In the genomic region with DNA sequence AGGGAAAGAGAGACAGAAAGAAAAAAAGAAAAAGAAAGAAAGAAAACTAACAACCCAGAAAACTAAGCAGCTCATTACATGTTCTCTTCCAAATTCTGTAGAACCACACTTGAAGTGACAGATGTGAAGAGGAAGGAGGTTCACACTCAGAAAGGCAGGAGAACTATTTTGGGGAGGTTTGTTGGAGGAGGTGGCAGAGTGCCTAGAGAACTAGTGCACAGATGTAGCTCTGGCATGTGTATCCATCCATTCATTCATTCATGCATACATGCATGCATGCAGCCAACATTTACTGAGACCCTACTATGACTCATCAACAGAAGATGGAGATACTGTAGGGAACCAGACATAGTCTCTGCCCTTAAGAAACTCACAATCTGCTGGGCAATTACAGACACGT, we compare ENCODE assay signal across 22 cellular contexts.
DNase-seq lines count a peak whose midpoint lies in the region; ATAC-seq, FAIRE-seq and TF ChIP-seq lines count a peak whose summit lies in the region.
"Had no signal": no experiment of that assay in that cellular context is flagged by ENCODE, and none has a peak within 500 bp of the region (broad histone marks: within the 10 kb centered on the region; RNA-seq: fewer than 3 reads in every experiment).

No MANE protein-coding gene starts in this region.

- H3K36me3 ChIP-seq in endothelial cell of umbilical vein (ENCODE audit: control insufficient read depth in 2 of 2, extremely low read depth in 1 of 2, insufficient read depth in 2 of 2, low read length in 2 of 2): no peaks in the 10 kb centered on the region
- H3K36me3 ChIP-seq: BE2C; BLaER1 treated with 17β-estradiol and CSF1 and Interleukin-3, amounts not matched to agents 10 nM and 100 nM had no signal

- H3K79me2 ChIP-seq in endothelial cell of umbilical vein (ENCODE audit: control insufficient read depth, insufficient read depth, low read length): no peaks in the 10 kb centered on the region

- no peaks in the 10 kb centered on the region for H4K20me1 ChIP-seq in endothelial cell of umbilical vein (replicated peaks; ENCODE audit: control insufficient read depth, extremely low read depth, insufficient read depth, low read length)
- H4K20me1 ChIP-seq: BLaER1 treated with 17β-estradiol and CSF1 and Interleukin-3, amounts not matched to agents 10 nM and 100 nM had no signal

- H3K27me3 ChIP-seq in endothelial cell of umbilical vein (ENCODE audit: control insufficient read depth in 2 of 2, insufficient read depth in 2 of 2, low read length in 2 of 2): no peaks in the 10 kb centered on the region
- H3K27me3 ChIP-seq: BE2C; BLaER1 treated with 17β-estradiol and CSF1 and Interleukin-3, amounts not matched to agents 10 nM and 100 nM had no signal

- TF ChIP-seq CTCF in endothelial cell of umbilical vein (IDR thresholded peaks at IDR 0.05; ENCODE audit: extremely low read depth in 1 of 2, insufficient read depth in 1 of 2, low read depth in 1 of 2, low read length in 2 of 2): no peak

- H3K4me3 ChIP-seq in endothelial cell of umbilical vein (replicated peaks in 1 of 3; ENCODE audit: insufficient read depth in 1 of 3, low read depth in 1 of 3, low read length in 3 of 3): no peak overlapping the region
- H3K4me3 ChIP-seq: BLaER1 treated with 17β-estradiol and CSF1 and Interleukin-3, amounts not matched to agents 10 nM and 100 nM; GM12878; GM23248 had no signal

- no peak for FAIRE-seq in endothelial cell of umbilical vein (lab: Jason Lieb, UNC)
- FAIRE-seq: A204.1, D721Med, GM12878 had no signal

- H3K9ac ChIP-seq in endothelial cell of umbilical vein (replicated peaks; ENCODE audit: extremely low read depth, insufficient read depth, low read length): no peak overlapping the region
- H3K9ac ChIP-seq: BLaER1 treated with 17β-estradiol and CSF1 and Interleukin-3, amounts not matched to agents 10 nM and 100 nM; GM23248 had no signal

- ATAC-seq in left cardiac atrium: no peak
- no peak for ATAC-seq in HG03280 (IDR thresholded peaks at IDR 0.05; ENCODE audit: unreplicated experiment)
- ATAC-seq: GM12878, HCT116 had no signal

- dilution Hi-C loops in endothelial cell of umbilical vein (cut with MboI; ENCODE audit: extremely low pct_ligation_motif_present, low sequenced_read_pairs): no loop called here

- H3K4me1 ChIP-seq in endothelial cell of umbilical vein (ENCODE audit: control insufficient read depth, extremely low read depth, insufficient read depth, low read length): no peaks in the 10 kb centered on the region
- H3K4me1 ChIP-seq: BE2C had no signal

- intact Hi-C loops in endothelial cell of umbilical vein (cut with micrococcal nuclease): no loop called here
- intact Hi-C loops in left cardiac atrium (cut with DNase I): no loop called here

- no peak for TF ChIP-seq POLR2A in endothelial cell of umbilical vein (IDR thresholded peaks at IDR 0.05; ENCODE audit: low read depth, low read length)

- DNase-seq in DMS 273 (lab: John Stamatoyannopoulos, UW; ENCODE audit: unreplicated experiment) (peak; percentile 28), DMS 273 treated with DMSO at 0.1 percent for 48 hours (lab: John Stamatoyannopoulos, UW) (no peak), NCI-H1694 treated with DMSO at 0.1 percent for 48 hours (lab: John Stamatoyannopoulos, UW) (peak; percentile 42), endothelial cell of umbilical vein (ENCODE audit: low read depth, low spot score) (no peak), occipital lobe (lab: John Stamatoyannopoulos, UW) (peak; percentile 54), left cardiac atrium (no peak), GM19240 (ENCODE audit: insufficient read length, low spot score) (no peak)
- DNase-seq: BE2C; CD4-positive, alpha-beta T cell; CD8-positive, alpha-beta memory T cell; DMS79; EL; GDM1; GM23248; H9 had no signal

- no peaks in the 10 kb centered on the region for H3K9me3 ChIP-seq in endothelial cell of umbilical vein (replicated peaks; ENCODE audit: control insufficient read depth, insufficient read depth, low read length)
- H3K9me3 ChIP-seq: BE2C had no signal

- no peak overlapping the region for H3K27ac ChIP-seq in endothelial cell of umbilical vein (ENCODE audit: insufficient read depth, low read depth, low read length)
- H3K27ac ChIP-seq: 22Rv1; BLaER1 treated with 17β-estradiol and CSF1 and Interleukin-3, amounts not matched to agents 10 nM and 100 nM; GM23248 had no signal

- no peak overlapping the region for H3K4me2 ChIP-seq in endothelial cell of umbilical vein (ENCODE audit: insufficient read depth, low read length)
- H3K4me2 ChIP-seq: BLaER1 treated with 17β-estradiol and CSF1 and Interleukin-3, amounts not matched to agents 10 nM and 100 nM had no signal

- no peak overlapping the region for H2AFZ ChIP-seq in endothelial cell of umbilical vein (ENCODE audit: low read depth, low read length)
- H2AFZ ChIP-seq: GM23248 had no signal

- POLR2A ChIA-PET in endothelial cell of umbilical vein (lab: Charles Lee): no interaction called here

- no peaks in the 10 kb centered on the region for H3K9me1 ChIP-seq in endothelial cell of umbilical vein (replicated peaks; ENCODE audit: control insufficient read depth, extremely low read depth, insufficient read depth, low read length)

- CTCF ChIA-PET in endothelial cell of umbilical vein (lab: Charles Lee): interaction anchor here (2.3 kb wide), 1 partner anchor 10 kb away, joined by 14 read pairs; no protein-coding TSS in a partner anchor

- no TSS peak for BruUV-seq in endothelial cell of umbilical vein (replicated peaks; lab: Mats Ljungman, UMichigan)

TF ChIP-seq in endothelial cell of umbilical vein, 7 proteins besides CTCF, POLR2A, EP300 and RAD21:
- TF ChIP-seq JUN (IDR thresholded peaks at IDR 0.05; ENCODE audit: borderline replicate concordance, insufficient read depth, insufficient read length, low read depth) (peak; percentile 14), MYC (IDR thresholded peaks at IDR 0.05; ENCODE audit: low read depth, low read length) (no peak)

Comparison
In these comparisons a context has a peak if more than half of its experiments do, and no peak if none do; other contexts are left out.
1. DNase-seq: peak in DMS 273 (single experiment), NCI-H1694 treated with DMSO at 0.1 percent for 48 hours (single experiment) and occipital lobe (single experiment); none in DMS 273 treated with DMSO at 0.1 percent for 48 hours (single experiment), endothelial cell of umbilical vein (single experiment), left cardiac atrium (single experiment) and GM19240 (single experiment).